Comparison of ENCODE assay signal across 31 cellular contexts in the genomic region with DNA sequence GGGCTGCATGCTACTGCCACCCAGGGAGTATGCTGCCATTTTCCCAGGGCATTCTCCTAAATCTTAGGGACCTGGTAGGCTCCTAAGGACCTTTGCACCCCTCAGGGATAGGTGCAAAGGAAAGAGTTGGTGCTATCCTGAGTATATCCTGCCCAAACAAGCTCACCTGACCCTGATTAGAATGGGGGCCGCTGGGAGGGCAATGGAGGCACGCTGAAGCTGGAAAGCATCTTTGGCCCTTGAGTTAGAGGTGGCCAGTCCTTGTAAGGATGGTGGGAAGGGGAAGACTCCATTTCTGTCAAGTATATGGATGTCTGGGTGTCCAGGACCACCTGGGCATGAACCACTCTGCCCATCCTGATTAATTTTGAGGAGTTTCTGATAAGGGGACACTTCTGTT. TPM values are rescaled to one million over a fixed set of nuclear protein-coding genes. Genes with fewer than 3 reads are reported as not detected.
"Had no signal": no experiment of that assay in that cellular context is flagged by ENCODE, and none has a peak within 500 bp of the region (broad histone marks: within the 10 kb centered on the region; RNA-seq: fewer than 3 reads in every experiment).

No MANE protein-coding gene starts in this region.

- H3K27ac ChIP-seq: brain microvascular endothelial cell, coronary artery, esophagus muscularis mucosa, foreskin keratinocyte, WERI-Rb-1 had no signal

- H3K36me3 Mint-ChIP-seq: activated naive CD8-positive, alpha-beta T cell had no signal

- DNase-seq: activated B cell treated with CpG ODN at 0.5 μM for 24 hours; activated CD4-positive, alpha-beta T cell treated with anti-CD3 and anti-CD28 coated beads for 48 hours; activated CD4-positive, alpha-beta T cell treated with anti-CD3 and anti-CD28 coated beads, Interleukin-2, amount 50 U/mL, for 1 hour; activated CD4-positive, alpha-beta T cell treated with anti-CD3 and anti-CD28 coated beads, Interleukin-2, amount 50 U/mL, for 48 hours; activated CD8-positive, alpha-beta memory T cell treated with anti-CD3 and anti-CD28 coated beads for 24 hours; activated CD8-positive, alpha-beta T cell treated with anti-CD3 and anti-CD28 coated beads for 36 hours; activated effector memory CD4-positive, alpha-beta T cell treated with Interleukin-2 at 50 U/mL for 16 hours; activated gamma-delta T cell treated with Interleukin-2 at 50 U/mL for 16 hours; activated naive CD4-positive, alpha-beta T cell treated with anti-CD3 and anti-CD28 coated beads, Interleukin-2, amount 50 U/mL, for 16 hours; activated naive CD4-positive, alpha-beta T cell treated with Interleukin-2 at 50 U/mL for 16 hours; activated T-cell treated with anti-CD3 and anti-CD28 coated beads, Interleukin-2, amount 50 U/mL, for 4 hours; amniotic stem cell; brain microvascular endothelial cell; central memory CD4-positive, alpha-beta T cell; effector memory CD8-positive, alpha-beta T cell; erythroblast; foreskin keratinocyte; T-helper 1 cell; T-helper 17 cell; WERI-Rb-1 had no signal

- H3K4me3 Mint-ChIP-seq: activated B cell treated with CpG ODN at 0.5 μM for 24 hours; activated CD8-positive, alpha-beta T cell treated with anti-CD3 and anti-CD28 coated beads for 36 hours; activated naive CD8-positive, alpha-beta T cell; activated T-cell treated with anti-CD3 and anti-CD28 coated beads, Interleukin-2, amount 50 U/mL, for 4 hours; activated T-helper 17 cell treated with anti-CD3 and anti-CD28 coated beads, Interleukin-2, amount 50 U/mL, for 72 hours; dendritic cell treated with granulocyte-macrophage colony-stimulating factor and Interleukin-4, amounts not matched to agents 40 ng/mL and 50 ng/mL, for 4 days; effector memory CD8-positive, alpha-beta T cell; T-helper 17 cell; T-helper 2 cell treated with Interferon-gamma antibody and Interleukin-4, amounts not matched to agents 5 μg/mL and 100 μg/mL, for 36 hours had no signal

- ATAC-seq: activated CD4-positive, CD25-positive, alpha-beta regulatory T cell treated with anti-CD3 and anti-CD28 coated beads, Interleukin-2, amount 50 U/mL, for 24 hours; activated CD8-positive, alpha-beta T cell treated with anti-CD3 and anti-CD28 coated beads for 36 hours; activated T-cell treated with anti-CD3 and anti-CD28 coated beads, Interleukin-2, amount 50 U/mL, for 4 hours; activated T-helper 17 cell treated with anti-CD3 and anti-CD28 coated beads, Interleukin-2, amount 50 U/mL, for 72 hours; effector memory CD8-positive, alpha-beta T cell; foreskin keratinocyte; T-helper 17 cell had no signal

- H3K9me3 Mint-ChIP-seq: activated B cell treated with CpG ODN at 0.5 μM for 24 hours; activated CD8-positive, alpha-beta T cell treated with anti-CD3 and anti-CD28 coated beads for 36 hours; activated T-cell treated with anti-CD3 and anti-CD28 coated beads, Interleukin-2, amount 50 U/mL, for 4 hours; activated T-helper 17 cell treated with anti-CD3 and anti-CD28 coated beads, Interleukin-2, amount 50 U/mL, for 72 hours; dendritic cell treated with granulocyte-macrophage colony-stimulating factor and Interleukin-4, amounts not matched to agents 40 ng/mL and 50 ng/mL, for 4 days; effector memory CD8-positive, alpha-beta T cell; T-helper 2 cell treated with Interferon-gamma antibody and Interleukin-4, amounts not matched to agents 5 μg/mL and 100 μg/mL, for 36 hours had no signal

- H3K27ac Mint-ChIP-seq: activated B cell treated with CpG ODN at 0.5 μM for 24 hours; activated CD8-positive, alpha-beta T cell treated with anti-CD3 and anti-CD28 coated beads for 36 hours; activated naive CD8-positive, alpha-beta T cell; activated T-helper 17 cell treated with anti-CD3 and anti-CD28 coated beads, Interleukin-2, amount 50 U/mL, for 72 hours; dendritic cell treated with granulocyte-macrophage colony-stimulating factor and Interleukin-4, amounts not matched to agents 40 ng/mL and 50 ng/mL, for 4 days; effector memory CD8-positive, alpha-beta T cell; T-helper 17 cell; T-helper 2 cell treated with Interferon-gamma antibody and Interleukin-4, amounts not matched to agents 5 μg/mL and 100 μg/mL, for 36 hours had no signal

- H3K4me3 ChIP-seq: coronary artery, dorsolateral prefrontal cortex, esophagus muscularis mucosa, gastrocnemius medialis had no signal

- H3K27me3 ChIP-seq: brain microvascular endothelial cell, dorsolateral prefrontal cortex, esophagus muscularis mucosa, foreskin keratinocyte, gastrocnemius medialis had no signal

- H3K4me1 Mint-ChIP-seq: activated B cell treated with CpG ODN at 0.5 μM for 24 hours; activated T-helper 17 cell treated with anti-CD3 and anti-CD28 coated beads, Interleukin-2, amount 50 U/mL, for 72 hours had no signal

- H3K9me3 ChIP-seq: esophagus muscularis mucosa, gastrocnemius medialis had no signal

RNA-seq across cellular contexts. Expression of a gene that starts 48.9 kb away (rescaled TPM):
- total RNA-seq: activated B cell treated with CpG ODN at 0.5 μM for 24 hours; activated CD8-positive, alpha-beta T cell treated with anti-CD3 and anti-CD28 coated beads for 36 hours; activated T-helper 17 cell treated with anti-CD3 and anti-CD28 coated beads, Interleukin-2, amount 50 U/mL, for 72 hours; astrocyte; bronchial epithelial cell; esophagus muscularis mucosa; foreskin keratinocyte; gastrocnemius medialis had no signal
